In the genomic region with DNA sequence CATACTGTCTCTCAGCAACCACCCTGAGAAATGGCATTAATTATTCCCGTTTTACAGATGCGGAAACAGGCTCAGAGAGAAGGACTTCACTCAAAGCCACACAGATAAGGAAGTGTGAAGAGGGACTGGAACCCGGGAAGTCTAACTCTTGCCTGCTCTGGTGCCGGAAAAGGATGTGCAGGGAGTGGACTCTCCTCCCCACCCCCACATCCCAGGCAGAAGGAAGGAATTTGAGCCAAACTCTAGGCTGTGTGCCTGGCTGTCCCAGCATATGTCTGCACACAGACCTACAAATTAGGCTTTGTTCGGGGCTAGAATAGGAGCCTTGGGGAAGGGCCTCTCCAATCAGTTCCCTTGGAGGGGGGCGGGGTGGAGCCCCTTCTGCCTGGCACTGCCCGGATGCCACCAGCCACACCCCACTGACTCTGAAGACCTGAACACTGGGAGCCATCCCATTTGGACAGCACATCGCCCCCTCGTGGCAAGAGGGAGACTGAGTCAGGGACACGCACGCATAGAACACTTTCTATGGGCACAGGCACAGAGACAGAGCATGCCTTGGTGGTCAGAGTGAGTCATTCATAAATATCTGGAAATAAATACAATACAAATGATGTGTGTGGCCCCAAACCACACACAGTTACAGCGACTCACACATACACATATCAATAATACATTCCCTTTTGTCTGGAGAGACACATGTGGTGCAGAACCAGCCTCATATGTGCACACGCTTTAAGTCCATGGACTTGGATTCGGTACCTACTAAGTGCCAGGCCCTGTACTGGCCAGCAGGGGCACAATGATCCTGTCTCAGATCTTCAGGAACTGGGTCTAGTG, we compare ENCODE assay signal across 8 cellular contexts.
DNase-seq lines count a peak whose midpoint lies in the region; ATAC-seq and TF ChIP-seq lines count a peak whose summit lies in the region.

No MANE protein-coding gene starts in this region.

- in situ Hi-C loops in GM13976 (cut with MboI; ENCODE audit: low sequenced_read_pairs, unreplicated experiment), result no loop called here

- DNase-seq in 8988T, result peak; percentile 88
- peak; percentile 84 for DNase-seq in GM13976 (ENCODE audit: low spot score)
- peak; percentile 57 for DNase-seq in NCI-H2196 (lab: John Stamatoyannopoulos, UW; ENCODE audit: unreplicated experiment)
- peak in 60 of 61 donors; percentile 28 to 96 (median 88) for DNase-seq in caudate nucleus (lab: John Stamatoyannopoulos, UW)
- DNase-seq in stimulated activated CD4-positive, alpha-beta T cell treated with anti-CD3 and anti-CD28 coated beads, Interleukin-2, amount 100 ng/mL, for 24 hours, result peak; percentile 84

- H3K4me3 ChIP-seq in WI38 (ENCODE audit: low read depth, low read length), result no peak overlapping the region

- H3K27ac ChIP-seq in caudate nucleus (ENCODE audit: low read depth, low read length) (peak overlapping the region; percentile 82), layer of hippocampus (ENCODE audit: low read depth, low read length) (peak overlapping the region; percentile 83)

- peak; percentile 78 for TF ChIP-seq CTCF in GM13976 (IDR thresholded peaks at IDR 0.05; ENCODE audit: borderline replicate concordance, control extremely low read depth, extremely low read depth, insufficient read depth, missing control alignments)
- peak; percentile 83 for TF ChIP-seq CTCF in WI38 (IDR thresholded peaks at IDR 0.05; ENCODE audit: low read depth, low read length)

- ATAC-seq in HG02973 (IDR thresholded peaks at IDR 0.05; ENCODE audit: unreplicated experiment), result peak; percentile 57

- no peaks in the 10 kb centered on the region for H3K27me3 ChIP-seq in layer of hippocampus (ENCODE audit: control insufficient read depth, insufficient read depth, low read length)
